ENCODE assay signal across 8 cellular contexts in genomic region chr4:39698424-39699009, GRCh38. TPM values are rescaled to one million over a fixed set of nuclear protein-coding genes. Genes with fewer than 3 reads are reported as not detected.
A peak's percentile ranks its signal among the peaks of the same experiment; 100 is the strongest.
DNase-seq lines count a peak whose midpoint lies in the region; ATAC-seq and TF ChIP-seq lines count a peak whose summit lies in the region.

No MANE protein-coding gene starts in this region.

- H3K27ac ChIP-seq in left ventricle myocardium inferior (replicated peaks), result peak overlapping the region; percentile 98

- intact Hi-C loops in left ventricle myocardium inferior (cut with micrococcal nuclease), result loop anchor here (5.0 kb wide), 1 partner anchor 279 kb away; the partner anchor contains the start of gene PDS5A
- intact Hi-C loops in posterior vena cava (cut with DNase I), result no loop called here

- CTCF ChIA-PET in activated CD8-positive, alpha-beta memory T cell treated with anti-CD3 and anti-CD28 coated beads, Interleukin-2, amount 10 ng/mL, durations not matched to agents 7 days and 5 days (lab: Charles Lee), result interaction anchor here (1.3 to 3.6 kb wide), 6 partner anchors 34 to 618 kb away, joined by 3 to 17 read pairs (median 6); partner anchors contain the start of gene SMIM14

- peak overlapping the region; percentile 93 for H3K4me3 ChIP-seq in left ventricle myocardium inferior

- peak overlapping the region; percentile 94 for H3K4me3 Mint-ChIP-seq in activated CD8-positive, alpha-beta memory T cell treated with anti-CD3 and anti-CD28 coated beads, Interleukin-2, amount 10 ng/mL, durations not matched to agents 7 days and 5 days
- peak overlapping the region; percentile 100 for H3K4me3 Mint-ChIP-seq in activated naive CD8-positive, alpha-beta T cell treated with anti-CD3 and anti-CD28 coated beads, Interleukin-2, amount 50 U/mL, for 24 hours

- no peak for TF ChIP-seq CTCF in left ventricle myocardium inferior (IDR thresholded peaks at IDR 0.05; ENCODE audit: borderline replicate concordance)

- ATAC-seq in activated CD8-positive, alpha-beta memory T cell treated with anti-CD3 and anti-CD28 coated beads, Interleukin-2, amount 10 ng/mL, durations not matched to agents 7 days and 5 days, result peak; percentile 31
- peak; percentile 23 for ATAC-seq in HG02885 (IDR thresholded peaks at IDR 0.05; ENCODE audit: poor library complexity, unreplicated experiment)
- ATAC-seq in activated naive CD8-positive, alpha-beta T cell treated with anti-CD3 and anti-CD28 coated beads, Interleukin-2, amount 50 U/mL, for 24 hours, result peak; percentile 38

- H3K4me1 Mint-ChIP-seq in activated CD8-positive, alpha-beta memory T cell treated with anti-CD3 and anti-CD28 coated beads, Interleukin-2, amount 10 ng/mL, durations not matched to agents 7 days and 5 days, result peaks cover 25% of the 10 kb centered on the region
- peaks cover 42% of the 10 kb centered on the region for H3K4me1 Mint-ChIP-seq in activated naive CD8-positive, alpha-beta T cell treated with anti-CD3 and anti-CD28 coated beads, Interleukin-2, amount 50 U/mL, for 24 hours

- no peaks in the 10 kb centered on the region for H3K9me3 Mint-ChIP-seq in activated CD8-positive, alpha-beta memory T cell treated with anti-CD3 and anti-CD28 coated beads, Interleukin-2, amount 10 ng/mL, durations not matched to agents 7 days and 5 days (ENCODE audit: low read depth)
- no peaks in the 10 kb centered on the region for H3K9me3 Mint-ChIP-seq in activated naive CD8-positive, alpha-beta T cell treated with anti-CD3 and anti-CD28 coated beads, Interleukin-2, amount 50 U/mL, for 24 hours

- peaks cover 16% of the 10 kb centered on the region for H3K36me3 Mint-ChIP-seq in activated CD8-positive, alpha-beta memory T cell treated with anti-CD3 and anti-CD28 coated beads, Interleukin-2, amount 10 ng/mL, durations not matched to agents 7 days and 5 days
- peaks cover 17% of the 10 kb centered on the region for H3K36me3 Mint-ChIP-seq in activated naive CD8-positive, alpha-beta T cell treated with anti-CD3 and anti-CD28 coated beads, Interleukin-2, amount 50 U/mL, for 24 hours (ENCODE audit: low read depth)

- no peaks in the 10 kb centered on the region for H3K27me3 ChIP-seq in left ventricle myocardium inferior (ENCODE audit: low read depth)

- no peak for DNase-seq in activated CD8-positive, alpha-beta memory T cell treated with anti-CD3 and anti-CD28 coated beads, Interleukin-2, amount 10 ng/mL, durations not matched to agents 7 days and 5 days
- DNase-seq in activated CD8-positive, alpha-beta memory T cell treated with anti-CD3 and anti-CD28 coated beads, Interleukin-2, amount 50 U/mL, for 48 hours, result no peak
- DNase-seq in NCI-H69 (lab: John Stamatoyannopoulos, UW) (peak; percentile 75), left ventricle myocardium inferior (peak; percentile 44), posterior vena cava (ENCODE audit: low spot score) (peak; percentile 85), KG1 (lab: John Stamatoyannopoulos, UW) (no peak)
- DNase-seq in activated naive CD8-positive, alpha-beta T cell treated with anti-CD3 and anti-CD28 coated beads, Interleukin-2, amount 50 U/mL, for 24 hours, result peak; percentile 53

- no peaks in the 10 kb centered on the region for H3K27me3 Mint-ChIP-seq in activated CD8-positive, alpha-beta memory T cell treated with anti-CD3 and anti-CD28 coated beads, Interleukin-2, amount 10 ng/mL, durations not matched to agents 7 days and 5 days
- no peaks in the 10 kb centered on the region for H3K27me3 Mint-ChIP-seq in activated naive CD8-positive, alpha-beta T cell treated with anti-CD3 and anti-CD28 coated beads, Interleukin-2, amount 50 U/mL, for 24 hours

- no peaks in the 10 kb centered on the region for H3K36me3 ChIP-seq in left ventricle myocardium inferior

- H3K4me1 ChIP-seq in left ventricle myocardium inferior, result peaks cover 55% of the 10 kb centered on the region

- H3K27ac Mint-ChIP-seq in activated CD8-positive, alpha-beta memory T cell treated with anti-CD3 and anti-CD28 coated beads, Interleukin-2, amount 10 ng/mL, durations not matched to agents 7 days and 5 days, result peak overlapping the region; percentile 92
- peak overlapping the region; percentile 99 for H3K27ac Mint-ChIP-seq in activated naive CD8-positive, alpha-beta T cell treated with anti-CD3 and anti-CD28 coated beads, Interleukin-2, amount 50 U/mL, for 24 hours

- no peaks in the 10 kb centered on the region for H3K9me3 ChIP-seq in left ventricle myocardium inferior (replicated peaks)

RNA-seq across cellular contexts. Expression of gene UBE2K, which starts 0.6 kb away (rescaled TPM):
- total RNA-seq in activated CD8-positive, alpha-beta memory T cell treated with anti-CD3 and anti-CD28 coated beads, Interleukin-2, amount 10 ng/mL, durations not matched to agents 7 days and 5 days, result 10 to 100 TPM; 75.4 to 90.4 TPM
- total RNA-seq in left ventricle myocardium inferior, result 54.4 TPM
- total RNA-seq in posterior vena cava, result 10 to 100 TPM; 52.4 to 71.9 TPM

RNA-seq across cellular contexts. Expression of gene SMIM14, which starts 59.9 kb away (rescaled TPM):
- 1 to 10 TPM; 1.8 to 3.3 TPM for total RNA-seq in activated CD8-positive, alpha-beta memory T cell treated with anti-CD3 and anti-CD28 coated beads, Interleukin-2, amount 10 ng/mL, durations not matched to agents 7 days and 5 days
- 11.4 TPM for total RNA-seq in left ventricle myocardium inferior
- 10 to 100 TPM; 95.3 to 98.0 TPM for total RNA-seq in posterior vena cava

Comparison
In these comparisons a context has a peak if more than half of its experiments do, and no peak if none do; other contexts are left out.
1. DNase-seq: peak in NCI-H69 (single experiment), activated naive CD8-positive, alpha-beta T cell treated with anti-CD3 and anti-CD28 coated beads, Interleukin-2, amount 50 U/mL, for 24 hours (single experiment), left ventricle myocardium inferior (single experiment) and posterior vena cava (single experiment); none in activated CD8-positive, alpha-beta memory T cell treated with anti-CD3 and anti-CD28 coated beads, Interleukin-2, amount 10 ng/mL, durations not matched to agents 7 days and 5 days (single experiment), activated CD8-positive, alpha-beta memory T cell treated with anti-CD3 and anti-CD28 coated beads, Interleukin-2, amount 50 U/mL, for 48 hours (single experiment) and KG1 (single experiment).
2. Peak in every context shown above with its lines, with median percentiles within 50 percentile points of each other: ATAC-seq.